ENCODE assay signal across 1 cellular context in genomic region chr10:121822724-121823123, GRCh38.
TF ChIP-seq lines count a peak whose summit lies in the region.

No MANE protein-coding gene starts in this region.

TF ChIP-seq in GM23338, 12 proteins besides CTCF, POLR2A, EP300 and RAD21:
- TF ChIP-seq ZNF462 (CRISPR knock-in tag; IDR thresholded peaks at IDR 0.05) (no peak), JUNB (IDR thresholded peaks at IDR 0.05; ENCODE audit: unreplicated experiment) (no peak), EZH2 (IDR thresholded peaks at IDR 0.05; ENCODE audit: low read depth, unreplicated experiment) (no peak), CREB1 (CRISPR knock-in tag; IDR thresholded peaks at IDR 0.05; ENCODE audit: low read depth) (no peak), ZNF114 (CRISPR knock-in tag; IDR thresholded peaks at IDR 0.05) (no peak), ETS1 (IDR thresholded peaks at IDR 0.05) (no peak), POLR2AphosphoS5 (IDR thresholded peaks at IDR 0.05; ENCODE audit: low read depth) (no peak)
